In genomic region chr15:74386496-74387140, GRCh38 we compare ENCODE assay signal across 19 cellular contexts. TPM values are rescaled to one million over a fixed set of nuclear protein-coding genes. Genes with fewer than 3 reads are reported as not detected.
DNase-seq lines count a peak whose midpoint lies in the region; ATAC-seq and TF ChIP-seq lines count a peak whose summit lies in the region.
"Had no signal": no experiment of that assay in that cellular context is flagged by ENCODE, and none has a peak within 500 bp of the region (broad histone marks: within the 10 kb centered on the region; RNA-seq: fewer than 3 reads in every experiment).

No MANE protein-coding gene starts in this region.

- no peaks in the 10 kb centered on the region for H3K9me3 Mint-ChIP-seq in activated CD4-positive, alpha-beta memory T cell treated with anti-CD3 and anti-CD28 coated beads for 36 hours
- H3K9me3 Mint-ChIP-seq in activated CD4-positive, alpha-beta memory T cell treated with anti-CD3 and anti-CD28 coated beads, Interleukin-2, amount 10 ng/mL, durations not matched to agents 7 days and 5 days: no peaks in the 10 kb centered on the region
- H3K9me3 Mint-ChIP-seq in stimulated activated effector memory CD8-positive, alpha-beta T cell treated with anti-CD3 and anti-CD28 coated beads, Interleukin-12 subunit alpha, Interleukin-12 subunit beta, amount 100 ng/mL, for 72 hours: no peaks in the 10 kb centered on the region
- H3K9me3 Mint-ChIP-seq: CD4-positive, alpha-beta memory T cell; naive thymus-derived CD8-positive, alpha-beta T cell; T-cell had no signal

- peak overlapping the region; percentile 89 for H3K9ac ChIP-seq in OCI-LY3 (ENCODE audit: low read length)

- CTCF ChIA-PET in activated CD4-positive, alpha-beta memory T cell treated with anti-CD3 and anti-CD28 coated beads for 36 hours (lab: Charles Lee): interaction anchor here (0.7 to 6.8 kb wide), 4 partner anchors 11 to 230 kb away, joined by 3 to 93 read pairs (median 17); no protein-coding TSS in a partner anchor
- CTCF ChIA-PET in activated CD4-positive, alpha-beta memory T cell treated with anti-CD3 and anti-CD28 coated beads, Interleukin-2, amount 10 ng/mL, durations not matched to agents 7 days and 5 days (lab: Charles Lee): interaction anchor here (9.7 kb wide), 1 partner anchor 54 kb away, joined by 248 read pairs; the partner anchor contains the start of gene SEMA7A

- DNase-seq in activated CD4-positive, alpha-beta memory T cell treated with anti-CD3 and anti-CD28 coated beads for 36 hours: no peak
- DNase-seq in activated CD4-positive, alpha-beta memory T cell treated with anti-CD3 and anti-CD28 coated beads, Interleukin-2, amount 10 ng/mL, durations not matched to agents 7 days and 5 days: no peak
- no peak for DNase-seq in epithelial cell of prostate (ENCODE audit: low read depth, low spot score)
- DNase-seq in stimulated activated effector memory CD8-positive, alpha-beta T cell treated with anti-CD3 and anti-CD28 coated beads, Interleukin-12 subunit alpha, Interleukin-12 subunit beta, amount 100 ng/mL, for 72 hours (ENCODE audit: low spot score in 2 of 2): no peak
- DNase-seq in amniotic stem cell (lab: John Stamatoyannopoulos, UW): no peak
- no peak for DNase-seq in KG1 (lab: John Stamatoyannopoulos, UW)
- DNase-seq: activated T-cell treated with anti-CD3 and anti-CD28 coated beads, Interleukin-2, amount 50 U/mL, for 1 hour; CD4-positive, alpha-beta memory T cell; EL; left ventricle myocardium superior; naive thymus-derived CD8-positive, alpha-beta T cell; NCI-H2081; NCI-H774; stimulated activated CD4-positive, alpha-beta T cell treated with anti-CD3 and anti-CD28 coated beads, Interleukin-1b, Interleukin-23, amount 100 ng/mL, for 48 hours; T-cell; testis had no signal

- H3K4me3 ChIP-seq in OCI-LY3 (ENCODE audit: low read length): peak overlapping the region; percentile 42
- H3K4me3 ChIP-seq: testis had no signal

- H3K36me3 ChIP-seq in OCI-LY3 (replicated peaks; ENCODE audit: low read depth, low read length): no peaks in the 10 kb centered on the region

- POLR2A ChIA-PET in activated CD4-positive, alpha-beta memory T cell treated with anti-CD3 and anti-CD28 coated beads for 36 hours (lab: Charles Lee): interaction anchor here (2.8 kb wide), 1 partner anchor 9 kb away, joined by 23 read pairs; no protein-coding TSS in a partner anchor
- POLR2A ChIA-PET in activated CD4-positive, alpha-beta memory T cell treated with anti-CD3 and anti-CD28 coated beads, Interleukin-2, amount 10 ng/mL, durations not matched to agents 7 days and 5 days (lab: Charles Lee): interaction anchor here (3.2 kb wide), 1 partner anchor 48 kb away, joined by 14 read pairs; no protein-coding TSS in a partner anchor

- H3K27ac ChIP-seq in OCI-LY3 (ENCODE audit: low read length) (peak overlapping the region; percentile 89), epithelial cell of prostate (peak overlapping the region; percentile 100)

- no peak overlapping the region for H3K4me3 Mint-ChIP-seq in activated CD4-positive, alpha-beta memory T cell treated with anti-CD3 and anti-CD28 coated beads for 36 hours
- H3K4me3 Mint-ChIP-seq in activated CD4-positive, alpha-beta memory T cell treated with anti-CD3 and anti-CD28 coated beads, Interleukin-2, amount 10 ng/mL, durations not matched to agents 7 days and 5 days: no peak overlapping the region
- H3K4me3 Mint-ChIP-seq in stimulated activated effector memory CD8-positive, alpha-beta T cell treated with anti-CD3 and anti-CD28 coated beads, Interleukin-12 subunit alpha, Interleukin-12 subunit beta, amount 100 ng/mL, for 72 hours: no peak overlapping the region
- H3K4me3 Mint-ChIP-seq: CD4-positive, alpha-beta memory T cell; naive thymus-derived CD8-positive, alpha-beta T cell; T-cell had no signal

- H3K4me1 Mint-ChIP-seq in activated CD4-positive, alpha-beta memory T cell treated with anti-CD3 and anti-CD28 coated beads for 36 hours (ENCODE audit: low read depth): peaks cover 62% of the 10 kb centered on the region
- peaks cover 49% of the 10 kb centered on the region for H3K4me1 Mint-ChIP-seq in activated CD4-positive, alpha-beta memory T cell treated with anti-CD3 and anti-CD28 coated beads, Interleukin-2, amount 10 ng/mL, durations not matched to agents 7 days and 5 days
- peaks cover 62% of the 10 kb centered on the region for H3K4me1 Mint-ChIP-seq in stimulated activated effector memory CD8-positive, alpha-beta T cell treated with anti-CD3 and anti-CD28 coated beads, Interleukin-12 subunit alpha, Interleukin-12 subunit beta, amount 100 ng/mL, for 72 hours

- peak overlapping the region; percentile 79 for H3K4me2 ChIP-seq in OCI-LY3 (ENCODE audit: low read length)

- H2AFZ ChIP-seq in OCI-LY3 (ENCODE audit: low read depth, low read length): 0 out of 2 replicates have a peak overlapping the region, but pooled peaks have one; percentile 22

- H3K27me3 ChIP-seq in OCI-LY3 (ENCODE audit: low read depth, low read length): no peaks in the 10 kb centered on the region
- H3K27me3 ChIP-seq: testis had no signal

- no peaks in the 10 kb centered on the region for H4K20me1 ChIP-seq in OCI-LY3 (ENCODE audit: insufficient read depth, low read length)

- H3K79me2 ChIP-seq in OCI-LY3 (ENCODE audit: low read length): peaks cover 23% of the 10 kb centered on the region

- TF ChIP-seq CTCF in OCI-LY3 (IDR thresholded peaks at IDR 0.05; ENCODE audit: low read depth, low read length): no peak

- H3K27me3 Mint-ChIP-seq in activated CD4-positive, alpha-beta memory T cell treated with anti-CD3 and anti-CD28 coated beads for 36 hours: no peaks in the 10 kb centered on the region
- H3K27me3 Mint-ChIP-seq in activated CD4-positive, alpha-beta memory T cell treated with anti-CD3 and anti-CD28 coated beads, Interleukin-2, amount 10 ng/mL, durations not matched to agents 7 days and 5 days: no peaks in the 10 kb centered on the region
- H3K27me3 Mint-ChIP-seq: CD4-positive, alpha-beta memory T cell; naive thymus-derived CD8-positive, alpha-beta T cell; T-cell had no signal

- peaks cover 96% of the 10 kb centered on the region for H3K4me1 ChIP-seq in OCI-LY3 (ENCODE audit: low read length)

- no peaks in the 10 kb centered on the region for H3K9me3 ChIP-seq in OCI-LY3 (ENCODE audit: insufficient read depth, low read length)
- H3K9me3 ChIP-seq: testis had no signal

- H3K27ac Mint-ChIP-seq in activated CD4-positive, alpha-beta memory T cell treated with anti-CD3 and anti-CD28 coated beads for 36 hours: peak overlapping the region; percentile 42
- H3K27ac Mint-ChIP-seq in activated CD4-positive, alpha-beta memory T cell treated with anti-CD3 and anti-CD28 coated beads, Interleukin-2, amount 10 ng/mL, durations not matched to agents 7 days and 5 days: no peak overlapping the region
- peak overlapping the region; percentile 79 for H3K27ac Mint-ChIP-seq in stimulated activated effector memory CD8-positive, alpha-beta T cell treated with anti-CD3 and anti-CD28 coated beads, Interleukin-12 subunit alpha, Interleukin-12 subunit beta, amount 100 ng/mL, for 72 hours

- intact Hi-C loops in activated CD4-positive, alpha-beta memory T cell treated with anti-CD3 and anti-CD28 coated beads for 36 hours (cut with micrococcal nuclease): no loop called here

- no peaks in the 10 kb centered on the region for H3K36me3 Mint-ChIP-seq in activated CD4-positive, alpha-beta memory T cell treated with anti-CD3 and anti-CD28 coated beads for 36 hours
- H3K36me3 Mint-ChIP-seq in activated CD4-positive, alpha-beta memory T cell treated with anti-CD3 and anti-CD28 coated beads, Interleukin-2, amount 10 ng/mL, durations not matched to agents 7 days and 5 days (ENCODE audit: low read depth): no peaks in the 10 kb centered on the region
- H3K36me3 Mint-ChIP-seq in stimulated activated effector memory CD8-positive, alpha-beta T cell treated with anti-CD3 and anti-CD28 coated beads, Interleukin-12 subunit alpha, Interleukin-12 subunit beta, amount 100 ng/mL, for 72 hours: peaks cover 8% of the 10 kb centered on the region
- H3K36me3 Mint-ChIP-seq: CD4-positive, alpha-beta memory T cell; naive thymus-derived CD8-positive, alpha-beta T cell; T-cell had no signal

- ATAC-seq in stimulated activated effector memory CD8-positive, alpha-beta T cell treated with anti-CD3 and anti-CD28 coated beads, Interleukin-12 subunit alpha, Interleukin-12 subunit beta, amount 100 ng/mL, for 72 hours: no peak
- no peak for ATAC-seq in HG02588 (IDR thresholded peaks at IDR 0.05; ENCODE audit: unreplicated experiment)
- ATAC-seq: naive thymus-derived CD8-positive, alpha-beta T cell; T-cell had no signal

RNA-seq across cellular contexts. Expression of gene CYP11A1, which starts 19.2 kb away (rescaled TPM):
- under 1 TPM in 1 of 2 experiments, not detected in 1; 0.29 TPM for total RNA-seq in activated CD4-positive, alpha-beta memory T cell treated with anti-CD3 and anti-CD28 coated beads for 36 hours
- not detected for total RNA-seq in activated CD4-positive, alpha-beta memory T cell treated with anti-CD3 and anti-CD28 coated beads, Interleukin-2, amount 10 ng/mL, durations not matched to agents 7 days and 5 days
- total RNA-seq: CD4-positive, alpha-beta memory T cell; frontal cortex; naive thymus-derived CD8-positive, alpha-beta T cell had no signal

RNA-seq across cellular contexts. Expression of gene SEMA7A, which starts 47.1 kb away (rescaled TPM):
- 10 to 100 TPM; 65.9 to 68.4 TPM for total RNA-seq in activated CD4-positive, alpha-beta memory T cell treated with anti-CD3 and anti-CD28 coated beads for 36 hours
- total RNA-seq in activated CD4-positive, alpha-beta memory T cell treated with anti-CD3 and anti-CD28 coated beads, Interleukin-2, amount 10 ng/mL, durations not matched to agents 7 days and 5 days: 1 to 10 TPM; 3.8 to 4.3 TPM

Comparison
In these comparisons a context has a peak if more than half of its experiments do, and no peak if none do; other contexts are left out.
1. RNA of gene SEMA7A, which starts 47.1 kb away (total RNA-seq): 65.9 to 68.4 TPM in activated CD4-positive, alpha-beta memory T cell treated with anti-CD3 and anti-CD28 coated beads for 36 hours; 3.8 to 4.3 TPM in activated CD4-positive, alpha-beta memory T cell treated with anti-CD3 and anti-CD28 coated beads, Interleukin-2, amount 10 ng/mL, durations not matched to agents 7 days and 5 days; every median in the first group is over 10 times any median in the second.